Comparison of ENCODE assay signal across 8 cellular contexts in genomic region chr6:18595774-18596528, GRCh38.
DNase-seq lines count a peak whose midpoint lies in the region; ATAC-seq and TF ChIP-seq lines count a peak whose summit lies in the region.

No MANE protein-coding gene starts in this region.

- no peaks in the 10 kb centered on the region for H3K4me1 ChIP-seq in CD4-positive, CD25-positive, alpha-beta regulatory T cell (ENCODE audit: control insufficient read depth, insufficient read depth, low read length, poor library complexity, severe bottlenecking)
- H3K4me1 ChIP-seq in muscle layer of duodenum (ENCODE audit: control insufficient read depth in 1 of 2, insufficient read depth in 2 of 2, low read length in 2 of 2): no peaks in the 10 kb centered on the region

- no peak overlapping the region for H3K4me3 Mint-ChIP-seq in CD4-positive, CD25-positive, alpha-beta regulatory T cell
- H3K4me3 Mint-ChIP-seq in activated CD4-positive, alpha-beta T cell treated with anti-CD3 and anti-CD28 coated beads, Interleukin-2, amount 10 ng/mL, durations not matched to agents 24 days and 14 days: no peak overlapping the region

- no peaks in the 10 kb centered on the region for H3K27me3 ChIP-seq in CD4-positive, CD25-positive, alpha-beta regulatory T cell (ENCODE audit: control insufficient read depth, insufficient read depth, low read length)
- no peaks in the 10 kb centered on the region for H3K27me3 ChIP-seq in muscle layer of duodenum (ENCODE audit: low read depth, low read length)

- H3K27me3 Mint-ChIP-seq in CD4-positive, CD25-positive, alpha-beta regulatory T cell: peaks cover 4% of the 10 kb centered on the region
- H3K27me3 Mint-ChIP-seq in activated CD4-positive, alpha-beta T cell treated with anti-CD3 and anti-CD28 coated beads, Interleukin-2, amount 10 ng/mL, durations not matched to agents 24 days and 14 days: peaks cover 9% of the 10 kb centered on the region

- no peaks in the 10 kb centered on the region for H3K9me3 Mint-ChIP-seq in CD4-positive, CD25-positive, alpha-beta regulatory T cell
- no peaks in the 10 kb centered on the region for H3K9me3 Mint-ChIP-seq in activated CD4-positive, alpha-beta T cell treated with anti-CD3 and anti-CD28 coated beads, Interleukin-2, amount 10 ng/mL, durations not matched to agents 24 days and 14 days

- H3K36me3 ChIP-seq in CD4-positive, CD25-positive, alpha-beta regulatory T cell (ENCODE audit: control insufficient read depth, insufficient read depth, low read length): no peaks in the 10 kb centered on the region
- H3K36me3 ChIP-seq in muscle layer of duodenum (ENCODE audit: control insufficient read depth in 1 of 2, insufficient read depth in 2 of 2, low read length in 2 of 2): no peaks in the 10 kb centered on the region

- peak; percentile 95 for TF ChIP-seq CTCF in epithelial cell of proximal tubule (conservative IDR thresholded peaks at IDR 0.05; ENCODE audit: low read depth, low read length)

- H3K4me3 ChIP-seq in CD4-positive, CD25-positive, alpha-beta regulatory T cell (ENCODE audit: low read depth, low read length): no peak overlapping the region
- no peak overlapping the region for H3K4me3 ChIP-seq in epithelial cell of proximal tubule (ENCODE audit: low read depth, low read length)
- no peak overlapping the region for H3K4me3 ChIP-seq in muscle layer of duodenum (ENCODE audit: low read depth in 1 of 2, low read length in 2 of 2)

- intact Hi-C loops in activated CD4-positive, alpha-beta T cell treated with anti-CD3 and anti-CD28 coated beads, Interleukin-2, amount 10 ng/mL, durations not matched to agents 24 days and 14 days (cut with micrococcal nuclease): no loop called here

- no peaks in the 10 kb centered on the region for H3K9me3 ChIP-seq in CD4-positive, CD25-positive, alpha-beta regulatory T cell (ENCODE audit: control insufficient read depth in 2 of 2, low read length in 2 of 2)
- no peaks in the 10 kb centered on the region for H3K9me3 ChIP-seq in muscle layer of duodenum (ENCODE audit: control insufficient read depth in 1 of 2, low read length in 2 of 2)

- H3K27ac ChIP-seq in CD4-positive, CD25-positive, alpha-beta regulatory T cell (ENCODE audit: insufficient read depth, low read length, poor library complexity, severe bottlenecking): no peak overlapping the region
- peak overlapping the region; percentile 30 for H3K27ac ChIP-seq in muscle layer of duodenum (ENCODE audit: low read length)

- ATAC-seq in CD4-positive, CD25-positive, alpha-beta regulatory T cell (ENCODE audit: low read depth in 2 of 2): peak in 1 of 2 donors; percentile 52
- ATAC-seq in GM18870 (IDR thresholded peaks at IDR 0.05; ENCODE audit: unreplicated experiment) (peak; percentile 88), HG03103 (IDR thresholded peaks at IDR 0.05; ENCODE audit: low read depth, unreplicated experiment) (peak; percentile 76)

- H3K36me3 Mint-ChIP-seq in CD4-positive, CD25-positive, alpha-beta regulatory T cell: no peaks in the 10 kb centered on the region
- H3K36me3 Mint-ChIP-seq in activated CD4-positive, alpha-beta T cell treated with anti-CD3 and anti-CD28 coated beads, Interleukin-2, amount 10 ng/mL, durations not matched to agents 24 days and 14 days (ENCODE audit: low read depth): no peaks in the 10 kb centered on the region

- peak overlapping the region in 1 of 3 donors; percentile 4 for H3K27ac Mint-ChIP-seq in CD4-positive, CD25-positive, alpha-beta regulatory T cell
- no peak overlapping the region for H3K27ac Mint-ChIP-seq in activated CD4-positive, alpha-beta T cell treated with anti-CD3 and anti-CD28 coated beads, Interleukin-2, amount 10 ng/mL, durations not matched to agents 24 days and 14 days

- peaks cover 0 to 3% (median 1%) of the 10 kb centered on the region in 4 donors for H3K4me1 Mint-ChIP-seq in CD4-positive, CD25-positive, alpha-beta regulatory T cell
- H3K4me1 Mint-ChIP-seq in activated CD4-positive, alpha-beta T cell treated with anti-CD3 and anti-CD28 coated beads, Interleukin-2, amount 10 ng/mL, durations not matched to agents 24 days and 14 days: no peaks in the 10 kb centered on the region

- peak; percentile 4 to 56 (median 8) for DNase-seq in CD4-positive, CD25-positive, alpha-beta regulatory T cell
- DNase-seq in NCI-H2171 (lab: John Stamatoyannopoulos, UW) (peak; percentile 58), epithelial cell of proximal tubule (ENCODE audit: low read depth) (peak; percentile 25), superior temporal gyrus (ENCODE audit: extremely low spot score) (peak; percentile 95)
- DNase-seq in activated CD4-positive, alpha-beta T cell treated with anti-CD3 and anti-CD28 coated beads, Interleukin-2, amount 10 ng/mL, durations not matched to agents 24 days and 14 days: peak; percentile 80

Comparison
In these comparisons a context has a peak if more than half of its experiments do, and no peak if none do; other contexts are left out.
1. DNase-seq: peak in every context shown above with its lines; median percentile 95 in superior temporal gyrus; 80 in activated CD4-positive, alpha-beta T cell treated with anti-CD3 and anti-CD28 coated beads, Interleukin-2, amount 10 ng/mL, durations not matched to agents 24 days and 14 days; 58 in NCI-H2171; 25 in epithelial cell of proximal tubule; 8 in CD4-positive, CD25-positive, alpha-beta regulatory T cell.